18 cellular contexts compared by ENCODE assay signal in the genomic region with DNA sequence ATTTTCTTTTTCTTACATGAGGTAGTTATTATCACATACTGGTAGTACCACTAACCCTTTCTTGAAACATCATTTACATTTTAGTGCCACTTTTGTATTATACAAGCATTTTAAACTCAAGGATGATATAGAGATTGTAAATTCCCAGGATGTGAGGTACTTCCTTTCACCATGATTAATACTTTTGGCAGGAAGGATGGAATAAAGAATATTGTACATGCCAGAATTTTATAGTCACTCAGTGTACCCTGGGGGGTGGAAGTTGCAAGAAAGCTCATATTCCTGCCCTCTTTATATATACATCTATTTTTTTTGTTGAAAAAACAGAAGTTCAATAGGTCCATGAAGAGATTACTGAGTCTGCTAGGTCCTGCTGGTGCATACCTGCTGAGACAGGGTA.
DNase-seq lines count a peak whose midpoint lies in the region; ATAC-seq and TF ChIP-seq lines count a peak whose summit lies in the region.
"Had no signal": no experiment of that assay in that cellular context is flagged by ENCODE, and none has a peak within 500 bp of the region (broad histone marks: within the 10 kb centered on the region; RNA-seq: fewer than 3 reads in every experiment).

No MANE protein-coding gene starts in this region.

- peaks cover 3% of the 10 kb centered on the region for H3K9me3 Mint-ChIP-seq in activated CD8-positive, alpha-beta T cell treated with anti-CD3 and anti-CD28 coated beads for 36 hours
- H3K9me3 Mint-ChIP-seq: IgD-negative memory B cell had no signal

- H3K4me3 ChIP-seq in AG10803 (ENCODE audit: low read length): no peak overlapping the region
- H3K4me3 ChIP-seq: uterus had no signal

- POLR2A ChIA-PET in activated CD8-positive, alpha-beta T cell treated with anti-CD3 and anti-CD28 coated beads for 36 hours (lab: Charles Lee): no interaction called here

- no peak for TF ChIP-seq CTCF in AG10803 (conservative IDR thresholded peaks at IDR 0.05; ENCODE audit: low read length)
- no peak for TF ChIP-seq CTCF in activated CD8-positive, alpha-beta T cell treated with anti-CD3 and anti-CD28 coated beads for 36 hours (IDR thresholded peaks at IDR 0.05)

- no peak for ATAC-seq in HG03045 (IDR thresholded peaks at IDR 0.05; ENCODE audit: unreplicated experiment)
- ATAC-seq in activated CD8-positive, alpha-beta T cell treated with anti-CD3 and anti-CD28 coated beads for 36 hours: no peak
- ATAC-seq: right cardiac atrium had no signal

- no peaks in the 10 kb centered on the region for H3K27me3 Mint-ChIP-seq in activated CD8-positive, alpha-beta T cell treated with anti-CD3 and anti-CD28 coated beads for 36 hours
- H3K27me3 Mint-ChIP-seq: IgD-negative memory B cell had no signal

- CTCF ChIA-PET in activated CD8-positive, alpha-beta T cell treated with anti-CD3 and anti-CD28 coated beads for 36 hours (lab: Charles Lee): no interaction called here

- no peaks in the 10 kb centered on the region for H3K4me1 Mint-ChIP-seq in activated CD8-positive, alpha-beta T cell treated with anti-CD3 and anti-CD28 coated beads for 36 hours (ENCODE audit: low read depth)
- H3K4me1 Mint-ChIP-seq: IgD-negative memory B cell had no signal

- no peak overlapping the region for H3K27ac Mint-ChIP-seq in activated CD8-positive, alpha-beta T cell treated with anti-CD3 and anti-CD28 coated beads for 36 hours
- H3K27ac Mint-ChIP-seq: IgD-negative memory B cell had no signal

- DNase-seq in AG10803 (ENCODE audit: low read depth) (peak; percentile 30), LHCN-M2 (ENCODE audit: low read depth) (peak; percentile 54), dermis blood vessel endothelial cell (peak; percentile 62), myocyte (ENCODE audit: low read depth) (peak; percentile 8), D341Med (ENCODE audit: low spot score) (no peak), kidney tubule cell (ENCODE audit: low spot score) (no peak)
- DNase-seq in activated CD8-positive, alpha-beta T cell treated with anti-CD3 and anti-CD28 coated beads for 36 hours: no peak
- DNase-seq: activated CD4-positive, CD25-positive, alpha-beta regulatory T cell treated with anti-CD3 and anti-CD28 coated beads, Interleukin-2, amount 50 U/mL, for 72 hours; activated effector memory CD4-positive, alpha-beta T cell treated with anti-CD3 and anti-CD28 coated beads, Interleukin-2, amount 50 U/mL, for 16 hours; AML-193; COR-L47; kidney glomerular epithelial cell; NCI-H524; right cardiac atrium; stimulated activated CD4-positive, alpha-beta T cell treated with anti-CD3 and anti-CD28 coated beads, Interleukin-2, amount 100 ng/mL, for 24 hours; uterus had no signal

- no peak overlapping the region for H3K4me3 Mint-ChIP-seq in activated CD8-positive, alpha-beta T cell treated with anti-CD3 and anti-CD28 coated beads for 36 hours
- H3K4me3 Mint-ChIP-seq: IgD-negative memory B cell had no signal

- intact Hi-C loops in activated CD8-positive, alpha-beta T cell treated with anti-CD3 and anti-CD28 coated beads for 36 hours (cut with micrococcal nuclease): no loop called here

- no peaks in the 10 kb centered on the region for H3K36me3 Mint-ChIP-seq in activated CD8-positive, alpha-beta T cell treated with anti-CD3 and anti-CD28 coated beads for 36 hours (ENCODE audit: low read depth)
- H3K36me3 Mint-ChIP-seq: IgD-negative memory B cell had no signal

Comparison
In these comparisons a context has a peak if more than half of its experiments do, and no peak if none do; other contexts are left out.
1. DNase-seq: peak in AG10803 (single experiment), LHCN-M2 (single experiment), dermis blood vessel endothelial cell (single experiment) and myocyte (single experiment); none in D341Med (single experiment), activated CD8-positive, alpha-beta T cell treated with anti-CD3 and anti-CD28 coated beads for 36 hours (single experiment) and kidney tubule cell (single experiment).